16 cellular contexts compared by ENCODE assay signal in the genomic region with DNA sequence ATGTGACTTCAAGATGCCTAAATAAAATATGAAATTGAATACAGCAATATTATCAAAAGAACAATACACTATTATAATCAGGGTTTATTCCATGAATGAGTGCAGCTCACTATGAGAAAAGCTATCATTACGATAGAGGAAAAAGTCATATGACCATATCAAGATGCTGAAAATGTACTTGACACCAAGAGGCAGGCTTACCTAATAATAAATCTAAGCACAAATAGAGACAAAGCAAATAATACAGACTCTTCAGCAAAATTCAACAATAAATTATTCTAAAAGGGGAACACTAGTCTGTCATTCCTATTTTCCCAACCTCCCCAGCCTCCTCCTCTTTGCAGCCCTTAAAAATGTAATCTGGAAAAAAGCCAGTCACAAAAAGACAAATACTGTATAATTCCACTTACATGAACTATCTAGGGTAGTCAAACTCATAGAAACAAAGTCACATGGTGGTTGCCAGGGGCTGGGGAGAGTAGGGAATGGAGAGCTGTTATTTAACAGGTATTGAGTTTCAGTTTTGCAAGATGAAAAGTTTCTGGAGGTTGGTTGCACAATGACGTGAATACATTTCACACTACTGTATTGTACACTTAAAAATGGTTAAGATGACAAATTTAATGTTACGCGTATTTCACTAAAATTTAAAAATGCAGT.
DNase-seq lines count a peak whose midpoint lies in the region; ATAC-seq, FAIRE-seq and TF ChIP-seq lines count a peak whose summit lies in the region.
"Had no signal": no experiment of that assay in that cellular context is flagged by ENCODE, and none has a peak within 500 bp of the region (broad histone marks: within the 10 kb centered on the region; RNA-seq: fewer than 3 reads in every experiment).

No MANE protein-coding gene starts in this region.

- TF ChIP-seq CTCF in RWPE2 (IDR thresholded peaks at IDR 0.05; ENCODE audit: poor library complexity, severe bottlenecking), result no peak
- TF ChIP-seq CTCF in HepG2 (CRISPR knock-in tag; IDR thresholded peaks at IDR 0.05), result no peak

- H3K27ac Mint-ChIP-seq in stimulated activated effector memory CD8-positive, alpha-beta T cell treated with anti-CD3 and anti-CD28 coated beads, Interleukin-12 subunit alpha, Interleukin-12 subunit beta, amount 100 ng/mL, for 72 hours, result no peak overlapping the region

- POLR2A ChIA-PET in HepG2 (lab: Yijun Ruan, JAX), result no interaction called here

- no peak overlapping the region for H3K9ac ChIP-seq in HepG2 (ENCODE audit: insufficient read depth, low read depth, low read length)
- H3K9ac ChIP-seq: SK-N-SH had no signal

- peaks cover 11% of the 10 kb centered on the region; the same call in 1 of the 2 replicates for H3K36me3 ChIP-seq in RWPE2 (ENCODE audit: low read depth)
- H3K36me3 ChIP-seq in HepG2 (replicated peaks in 1 of 2; ENCODE audit: control insufficient read depth in 1 of 2, insufficient read depth in 2 of 2, low read length in 2 of 2), result no peaks in the 10 kb centered on the region
- H3K36me3 ChIP-seq: ovary had no signal

- TF ChIP-seq EP300 in HepG2 (IDR thresholded peaks at IDR 0.05; ENCODE audit: low read depth in 2 of 2, low read length in 2 of 2), result no peak
- TF ChIP-seq EP300 in HepG2 (CRISPR knock-in tag; IDR thresholded peaks at IDR 0.05; ENCODE audit: borderline replicate concordance), result no peak

- peak; percentile 28 for ATAC-seq in RWPE2 (ENCODE audit: low read depth)
- no peak for ATAC-seq in HepG2
- ATAC-seq in activated CD4-positive, CD25-positive, alpha-beta regulatory T cell treated with anti-CD3 and anti-CD28 coated beads, Interleukin-2, amount 50 U/mL, for 24 hours, result no peak
- ATAC-seq in stimulated activated effector memory CD8-positive, alpha-beta T cell treated with anti-CD3 and anti-CD28 coated beads, Interleukin-12 subunit alpha, Interleukin-12 subunit beta, amount 100 ng/mL, for 72 hours, result no peak
- ATAC-seq: left lobe of liver had no signal

- H3K4me1 ChIP-seq in RWPE2 (ENCODE audit: insufficient read depth, poor library complexity, severe bottlenecking), result peaks cover 47% of the 10 kb centered on the region
- no peaks in the 10 kb centered on the region for H3K4me1 ChIP-seq in HepG2 (ENCODE audit: insufficient read depth, low read length)
- H3K4me1 ChIP-seq: BE2C had no signal

- H3K79me2 ChIP-seq in HepG2 (ENCODE audit: insufficient read depth, low read length), result no peaks in the 10 kb centered on the region

- H3K27me3 ChIP-seq in RWPE2 (ENCODE audit: insufficient read depth, poor library complexity, severe bottlenecking) (no peaks in the 10 kb centered on the region), HepG2 (ENCODE audit: control insufficient read depth in 1 of 2, insufficient read depth in 2 of 2, low read length in 2 of 2) (no peaks in the 10 kb centered on the region)
- H3K27me3 ChIP-seq: BE2C, ovary had no signal

- CTCF ChIA-PET in HepG2 (lab: Yijun Ruan, JAX; ENCODE audit: low intra/inter-chr PET ratio, low total read pairs), result no interaction called here

- H3K4me3 ChIP-seq in RWPE2 (ENCODE audit: severe bottlenecking) (no peak overlapping the region), HepG2 (replicated peaks in 1 of 3; ENCODE audit: insufficient read depth in 1 of 3, low read depth in 2 of 3, low read length in 3 of 3) (no peak overlapping the region)
- H3K4me3 ChIP-seq: ovary had no signal

- no TSS peak for BruUV-seq in HepG2 (replicated peaks; lab: Mats Ljungman, UMichigan)

- intact Hi-C loops in HepG2 (cut with micrococcal nuclease; ENCODE audit: unreplicated experiment), result no loop called here

- no peaks in the 10 kb centered on the region for H3K4me1 Mint-ChIP-seq in stimulated activated effector memory CD8-positive, alpha-beta T cell treated with anti-CD3 and anti-CD28 coated beads, Interleukin-12 subunit alpha, Interleukin-12 subunit beta, amount 100 ng/mL, for 72 hours

- no peak overlapping the region for H3K4me2 ChIP-seq in HepG2 (ENCODE audit: low read depth, low read length)
- H3K4me2 ChIP-seq: SK-N-SH had no signal

- peak overlapping the region; percentile 14 for H3K27ac ChIP-seq in RWPE2 (ENCODE audit: poor library complexity, severe bottlenecking)
- no peak overlapping the region for H3K27ac ChIP-seq in HepG2 (ENCODE audit: extremely low read length, insufficient read depth, low read length)
- H3K27ac ChIP-seq: 22Rv1, ovary had no signal

- no peak overlapping the region for H3K4me3 Mint-ChIP-seq in stimulated activated effector memory CD8-positive, alpha-beta T cell treated with anti-CD3 and anti-CD28 coated beads, Interleukin-12 subunit alpha, Interleukin-12 subunit beta, amount 100 ng/mL, for 72 hours

- no peaks in the 10 kb centered on the region for H4K20me1 ChIP-seq in HepG2 (ENCODE audit: insufficient read depth, low read length)

- no peak overlapping the region for H2AFZ ChIP-seq in HepG2 (ENCODE audit: low read length)

- no peak for TF ChIP-seq RAD21 in HepG2 (CRISPR knock-in tag; IDR thresholded peaks at IDR 0.05)

- peak; percentile 11 for DNase-seq in DMS53 (lab: John Stamatoyannopoulos, UW)
- DNase-seq in DMS53 treated with DMSO at 0.1 percent for 48 hours (lab: John Stamatoyannopoulos, UW; ENCODE audit: unreplicated experiment), result no peak
- peak; percentile 77 for DNase-seq in NCI-H1105 (lab: John Stamatoyannopoulos, UW)
- DNase-seq in RWPE2 (ENCODE audit: low spot score), result no peak
- DNase-seq in HepG2 (ENCODE audit: low spot score), result peak; percentile 12
- no peak for DNase-seq in NCI-H2227 (lab: John Stamatoyannopoulos, UW; ENCODE audit: unreplicated experiment)
- no peak for DNase-seq in stimulated activated effector memory CD8-positive, alpha-beta T cell treated with anti-CD3 and anti-CD28 coated beads, Interleukin-12 subunit alpha, Interleukin-12 subunit beta, amount 100 ng/mL, for 72 hours (ENCODE audit: low spot score in 2 of 2)
- DNase-seq: amniotic stem cell, BE2C, Calu3, NCI-H226, ovary, SK-N-SH had no signal

- no peaks in the 10 kb centered on the region for H3K36me3 Mint-ChIP-seq in stimulated activated effector memory CD8-positive, alpha-beta T cell treated with anti-CD3 and anti-CD28 coated beads, Interleukin-12 subunit alpha, Interleukin-12 subunit beta, amount 100 ng/mL, for 72 hours

- FAIRE-seq in HepG2 (lab: Jason Lieb, UNC), result no peak

- peaks cover 3% of the 10 kb centered on the region for H3K9me3 Mint-ChIP-seq in stimulated activated effector memory CD8-positive, alpha-beta T cell treated with anti-CD3 and anti-CD28 coated beads, Interleukin-12 subunit alpha, Interleukin-12 subunit beta, amount 100 ng/mL, for 72 hours

- 52% methylated on average over 4 of the region's 4 CpGs for WGBS in HepG2 (ENCODE audit: low lambda C conversion rate)

- in situ Hi-C loops in HepG2 (cut with HindIII; ENCODE audit: extremely low pct_ligation_motif_present, low pct_unique_long_range_greater_than_20kb), result no loop called here

- H3K9me3 ChIP-seq in RWPE2 (ENCODE audit: severe bottlenecking) (no peaks in the 10 kb centered on the region), HepG2 (ENCODE audit: low read length) (no peaks in the 10 kb centered on the region)
- H3K9me3 ChIP-seq: BE2C, ovary, SK-N-SH had no signal

- no peak for TF ChIP-seq POLR2A in HepG2 (IDR thresholded peaks at IDR 0.05; ENCODE audit: insufficient read depth in 1 of 2, low read depth in 2 of 2, low read length in 2 of 2)

TF ChIP-seq in HepG2, 621 proteins besides CTCF, POLR2A, EP300 and RAD21 (continues in another document):
- TF ChIP-seq PAX8 (CRISPR knock-in tag; IDR thresholded peaks at IDR 0.05; ENCODE audit: borderline replicate concordance), result no peak
- peak; percentile 27; the same call in 1 of the 2 replicates for TF ChIP-seq CEBPB (IDR thresholded peaks at IDR 0.05; ENCODE audit: borderline replicate concordance, low read depth, low read length)
- TF ChIP-seq, protein P1, sequence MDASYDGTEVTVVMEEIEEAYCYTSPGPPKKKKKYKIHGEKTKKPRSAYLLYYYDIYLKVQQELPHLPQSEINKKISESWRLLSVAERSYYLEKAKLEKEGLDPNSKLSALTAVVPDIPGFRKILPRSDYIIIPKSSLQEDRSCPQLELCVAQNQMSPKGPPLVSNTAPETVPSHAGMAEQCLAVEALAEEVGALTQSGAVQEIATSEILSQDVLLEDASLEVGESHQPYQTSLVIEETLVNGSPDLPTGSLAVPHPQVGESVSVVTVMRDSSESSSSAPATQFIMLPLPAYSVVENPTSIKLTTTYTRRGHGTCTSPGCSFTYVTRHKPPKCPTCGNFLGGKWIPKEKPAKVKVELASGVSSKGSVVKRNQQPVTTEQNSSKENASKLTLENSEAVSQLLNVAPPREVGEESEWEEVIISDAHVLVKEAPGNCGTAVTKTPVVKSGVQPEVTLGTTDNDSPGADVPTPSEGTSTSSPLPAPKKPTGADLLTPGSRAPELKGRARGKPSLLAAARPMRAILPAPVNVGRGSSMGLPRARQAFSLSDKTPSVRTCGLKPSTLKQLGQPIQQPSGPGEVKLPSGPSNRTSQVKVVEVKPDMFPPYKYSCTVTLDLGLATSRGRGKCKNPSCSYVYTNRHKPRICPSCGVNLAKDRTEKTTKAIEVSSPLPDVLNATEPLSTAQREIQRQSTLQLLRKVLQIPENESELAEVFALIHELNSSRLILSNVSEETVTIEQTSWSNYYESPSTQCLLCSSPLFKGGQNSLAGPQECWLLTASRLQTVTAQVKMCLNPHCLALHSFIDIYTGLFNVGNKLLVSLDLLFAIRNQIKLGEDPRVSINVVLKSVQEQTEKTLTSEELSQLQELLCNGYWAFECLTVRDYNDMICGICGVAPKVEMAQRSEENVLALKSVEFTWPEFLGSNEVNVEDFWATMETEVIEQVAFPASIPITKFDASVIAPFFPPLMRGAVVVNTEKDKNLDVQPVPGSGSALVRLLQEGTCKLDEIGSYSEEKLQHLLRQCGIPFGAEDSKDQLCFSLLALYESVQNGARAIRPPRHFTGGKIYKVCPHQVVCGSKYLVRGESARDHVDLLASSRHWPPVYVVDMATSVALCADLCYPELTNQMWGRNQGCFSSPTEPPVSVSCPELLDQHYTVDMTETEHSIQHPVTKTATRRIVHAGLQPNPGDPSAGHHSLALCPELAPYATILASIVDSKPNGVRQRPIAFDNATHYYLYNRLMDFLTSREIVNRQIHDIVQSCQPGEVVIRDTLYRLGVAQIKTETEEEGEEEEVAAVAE (CRISPR knock-in tag; IDR thresholded peaks at IDR 0.05; ENCODE audit: borderline replicate concordance), result no peak
- no peak for TF ChIP-seq MIER2 (CRISPR knock-in tag; IDR thresholded peaks at IDR 0.05)
- TF ChIP-seq ZFAT (CRISPR knock-in tag; conservative IDR thresholded peaks at IDR 0.05), result no peak
- TF ChIP-seq ZNF441 (CRISPR knock-in tag; IDR thresholded peaks at IDR 0.05; ENCODE audit: borderline replicate concordance), result no peak

Comparison
In these comparisons a context has a peak if more than half of its experiments do, and no peak if none do; other contexts are left out.
1. DNase-seq: peak in DMS53 (single experiment), NCI-H1105 (single experiment) and HepG2 (single experiment); none in DMS53 treated with DMSO at 0.1 percent for 48 hours (single experiment), RWPE2 (single experiment), NCI-H2227 (single experiment) and stimulated activated effector memory CD8-positive, alpha-beta T cell treated with anti-CD3 and anti-CD28 coated beads, Interleukin-12 subunit alpha, Interleukin-12 subunit beta, amount 100 ng/mL, for 72 hours (0 of 2).